30 cellular contexts compared by ENCODE assay signal in genomic region chr15:58737298-58737697, GRCh38.
"Had no signal": no experiment of that assay in that cellular context is flagged by ENCODE, and none has a peak within 500 bp of the region (broad histone marks: within the 10 kb centered on the region; RNA-seq: fewer than 3 reads in every experiment).

No MANE protein-coding gene starts in this region.

- H3K27ac Mint-ChIP-seq: activated CD4-positive, alpha-beta T cell treated with anti-CD3 and anti-CD28 coated beads, Interleukin-2, amount 10 ng/mL, durations not matched to agents 7 days and 5 days; endodermal cell; nephron progenitor cell; stimulated activated naive B cell treated with anti-CD40 and anti-IgM and Interleukin-4, amounts not matched to agents 10 μg/mL and 1 μg/mL and 100 μg/mL, for 72 hours; T-helper 1 cell treated with Interleukin-12 subunit alpha and Interleukin-12 subunit beta and Interleukin-4 antibody, amounts not matched to agents 30 μg/mL and 1 μg/mL, for 36 hours had no signal

- H3K27me3 ChIP-seq: esophagus muscularis mucosa, foreskin keratinocyte, heart right ventricle, pancreas, sigmoid colon, stomach, thyroid gland, upper lobe of right lung had no signal

- H3K4me3 ChIP-seq: esophagus muscularis mucosa, heart right ventricle, left ventricle myocardium inferior, lung, mucosa of descending colon, pancreas, prostate gland, sigmoid colon, stomach, thyroid gland, upper lobe of right lung had no signal

- H3K9me3 ChIP-seq: esophagus muscularis mucosa, heart right ventricle, left ventricle myocardium inferior, mucosa of descending colon, pancreas, prostate gland, sigmoid colon, stomach, thyroid gland, upper lobe of right lung had no signal

- H3K36me3 ChIP-seq: esophagus muscularis mucosa, heart right ventricle, left ventricle myocardium inferior, pancreas, prostate gland, sigmoid colon, stomach, thyroid gland, upper lobe of right lung had no signal

- H3K27me3 Mint-ChIP-seq: activated CD4-positive, alpha-beta T cell treated with anti-CD3 and anti-CD28 coated beads, Interleukin-2, amount 10 ng/mL, durations not matched to agents 7 days and 5 days; stimulated activated naive B cell treated with anti-CD40 and anti-IgM and Interleukin-4, amounts not matched to agents 10 μg/mL and 1 μg/mL and 100 μg/mL, for 72 hours had no signal

- FAIRE-seq: pancreas, small intestine had no signal

- DNase-seq: activated CD4-positive, alpha-beta T cell treated with anti-CD3 and anti-CD28 coated beads for 1 hour; activated CD4-positive, alpha-beta T cell treated with anti-CD3 and anti-CD28 coated beads, Interleukin-2, amount 10 ng/mL, durations not matched to agents 7 days and 5 days; activated naive CD4-positive, alpha-beta T cell; activated T-cell treated with anti-CD3 and anti-CD28 coated beads for 4 hours; activated T-cell treated with anti-CD3 and anti-CD28 coated beads, Interleukin-2, amount 50 U/mL, for 72 hours; amygdala; caudate nucleus; endodermal cell; heart right ventricle; islet precursor cell; left ventricle myocardium inferior; mesendoderm; mucosa of descending colon; nephron progenitor cell; pancreas; sigmoid colon; small intestine; stimulated activated CD4-positive, alpha-beta T cell treated with anti-CD3 and anti-CD28 coated beads, Interleukin-1b, Interleukin-23, amount 100 ng/mL, for 48 hours; stimulated activated CD4-positive, alpha-beta T cell treated with anti-CD3 and anti-CD28 coated beads, Interleukin-4, amount 100 ng/mL, for 4 hours; stimulated activated CD8-positive, alpha-beta memory T cell treated with anti-CD3 and anti-CD28 coated beads, Interleukin-4, amount 100 ng/mL, for 48 hours; stimulated activated naive B cell treated with anti-CD40 and anti-IgM and Interleukin-4, amounts not matched to agents 10 μg/mL and 1 μg/mL and 100 μg/mL, for 72 hours; stomach; T1000; thyroid gland; upper lobe of right lung had no signal

- H3K4me3 Mint-ChIP-seq: activated CD4-positive, alpha-beta T cell treated with anti-CD3 and anti-CD28 coated beads, Interleukin-2, amount 10 ng/mL, durations not matched to agents 7 days and 5 days; endodermal cell; nephron progenitor cell; stimulated activated naive B cell treated with anti-CD40 and anti-IgM and Interleukin-4, amounts not matched to agents 10 μg/mL and 1 μg/mL and 100 μg/mL, for 72 hours; T-helper 1 cell treated with Interleukin-12 subunit alpha and Interleukin-12 subunit beta and Interleukin-4 antibody, amounts not matched to agents 30 μg/mL and 1 μg/mL, for 36 hours had no signal

- H3K9me3 Mint-ChIP-seq: activated T-cell treated with anti-CD3 and anti-CD28 coated beads, Interleukin-2, amount 50 U/mL, for 72 hours; stimulated activated naive B cell treated with anti-CD40 and anti-IgM and Interleukin-4, amounts not matched to agents 10 μg/mL and 1 μg/mL and 100 μg/mL, for 72 hours; T-helper 1 cell treated with Interleukin-12 subunit alpha and Interleukin-12 subunit beta and Interleukin-4 antibody, amounts not matched to agents 30 μg/mL and 1 μg/mL, for 36 hours had no signal

- H3K27ac ChIP-seq: esophagus muscularis mucosa, foreskin keratinocyte, left ventricle myocardium inferior, pancreas, prostate gland, sigmoid colon, stomach, thyroid gland, upper lobe of right lung had no signal
